1 cellular context compared by ENCODE assay signal in genomic region chr19:39412100-39412866, GRCh38.
TF ChIP-seq lines count a peak whose summit lies in the region.

PLEKHG2 (plus strand) TSS chr19:39412669; CDS start chr19:39414087, 1,418 bp downstream.

TF ChIP-seq in HepG2, 621 proteins besides CTCF, POLR2A, EP300 and RAD21 (continued from another document and continues in another):
- TF ChIP-seq ZNF142 (CRISPR knock-in tag; IDR thresholded peaks at IDR 0.05) (no peak), ZNF205 (CRISPR knock-in tag; IDR thresholded peaks at IDR 0.05) (no peak), RXRA (CRISPR knock-in tag; IDR thresholded peaks at IDR 0.05) (peak; percentile 69), ATF2 (CRISPR knock-in tag; IDR thresholded peaks at IDR 0.05) (peak; percentile 90), BHLHE40 (IDR thresholded peaks at IDR 0.05; ENCODE audit: low read length) (peak; percentile 96), HMGXB4 (CRISPR knock-in tag; IDR thresholded peaks at IDR 0.05; ENCODE audit: borderline replicate concordance in 1 of 2, low read depth in 1 of 2) (peak; percentile 89 to 97), ZNF367 (CRISPR knock-in tag; IDR thresholded peaks at IDR 0.05; ENCODE audit: borderline replicate concordance) (no peak), ZMAT3 (CRISPR knock-in tag; conservative IDR thresholded peaks at IDR 0.05) (no peak), CBX1 (IDR thresholded peaks at IDR 0.05; ENCODE audit: low read depth) (peak; percentile 98), POLR2AphosphoS2 (IDR thresholded peaks at IDR 0.05; ENCODE audit: low read depth, low read length) (no peak), POGK (CRISPR knock-in tag; conservative IDR thresholded peaks at IDR 0.05) (0 out of 2 replicates have a peak, but pooled peaks have one; percentile 24), SOX13 (IDR thresholded peaks at IDR 0.05) (no peak), SOX13 (CRISPR knock-in tag; conservative IDR thresholded peaks at IDR 0.05 in 1 of 2, IDR thresholded peaks at IDR 0.05 in 1 of 2) (peak in 1 of 2 experiments; percentile 3; a peak in 1 of 4 replicates), SKIL (CRISPR knock-in tag; IDR thresholded peaks at IDR 0.05; ENCODE audit: borderline replicate concordance) (peak; percentile 5; the same call in 1 of the 2 replicates), ZSCAN12 (CRISPR knock-in tag; IDR thresholded peaks at IDR 0.05) (0 out of 2 replicates have a peak, but pooled peaks have one; percentile 48), SIN3B (IDR thresholded peaks at IDR 0.05; ENCODE audit: low read length) (0 out of 2 replicates have a peak, but pooled peaks have one; percentile 19), RELA (CRISPR knock-in tag; IDR thresholded peaks at IDR 0.05) (no peak), IRF2 (CRISPR knock-in tag; IDR thresholded peaks at IDR 0.05) (peak; percentile 55; the same call in 1 of the 2 replicates), ZBTB38 (CRISPR knock-in tag; IDR thresholded peaks at IDR 0.05) (no peak), PITX1 (CRISPR knock-in tag; IDR thresholded peaks at IDR 0.05) (0 out of 2 replicates have a peak, but pooled peaks have one; percentile 12), ZNF749 (CRISPR knock-in tag; IDR thresholded peaks at IDR 0.05; ENCODE audit: borderline replicate concordance) (no peak), FOXK2 (IDR thresholded peaks at IDR 0.05) (0 out of 2 replicates have a peak, but pooled peaks have one; percentile 43), KLF12 (CRISPR knock-in tag; IDR thresholded peaks at IDR 0.05; ENCODE audit: borderline replicate concordance) (peak; percentile 91; the same call in 1 of the 2 replicates), ZNF770 (CRISPR knock-in tag; IDR thresholded peaks at IDR 0.05) (peak; percentile 19), GTF2F1 (IDR thresholded peaks at IDR 0.05; ENCODE audit: low read length) (no peak), HNF4A (CRISPR knock-in tag; IDR thresholded peaks at IDR 0.05) (0 out of 2 replicates have a peak, but pooled peaks have one; percentile 41), ZSCAN31 (CRISPR knock-in tag; IDR thresholded peaks at IDR 0.05; ENCODE audit: low read depth) (peak; percentile 29; the same call in 1 of the 2 replicates), PPARG (CRISPR knock-in tag; conservative IDR thresholded peaks at IDR 0.05) (peak; percentile 55; the same call in 1 of the 2 replicates), NR2F2 (IDR thresholded peaks at IDR 0.05; ENCODE audit: borderline replicate concordance, low read depth) (peak; percentile 65; the same call in 1 of the 2 replicates), GLMP (CRISPR knock-in tag; IDR thresholded peaks at IDR 0.05; ENCODE audit: borderline replicate concordance) (no peak), ZNF570 (CRISPR knock-in tag; IDR thresholded peaks at IDR 0.05; ENCODE audit: borderline replicate concordance) (no peak), HNRNPUL1 (IDR thresholded peaks at IDR 0.05; ENCODE audit: low read depth, low read length) (no peak), MXI1 (IDR thresholded peaks at IDR 0.05; ENCODE audit: borderline replicate concordance, low read depth, low read length) (peak; percentile 76; the same call in 2 of the 3 replicates), GPN1 (CRISPR knock-in tag; IDR thresholded peaks at IDR 0.05; ENCODE audit: borderline replicate concordance) (no peak), KDM6A (CRISPR knock-in tag; IDR thresholded peaks at IDR 0.05; ENCODE audit: low read depth) (no peak), ISX (CRISPR knock-in tag; conservative IDR thresholded peaks at IDR 0.05) (no peak), ZNF816 (CRISPR knock-in tag; IDR thresholded peaks at IDR 0.05; ENCODE audit: borderline replicate concordance) (no peak), RBM22 (optimal IDR thresholded peaks at IDR 0.05; ENCODE audit: low read length) (no peak), ZNF12 (CRISPR knock-in tag; IDR thresholded peaks at IDR 0.05) (no peak), U2AF1 (optimal IDR thresholded peaks at IDR 0.05; ENCODE audit: low read depth, low read length) (peak; percentile 84), ZNF768 (CRISPR knock-in tag; IDR thresholded peaks at IDR 0.05) (no peak), SMC3 (IDR thresholded peaks at IDR 0.05; ENCODE audit: low read length) (peak; percentile 24; the same call in 1 of the 2 replicates), FOSL2 (CRISPR knock-in tag; IDR thresholded peaks at IDR 0.05) (peak; percentile 64), RBM39 (IDR thresholded peaks at IDR 0.05; ENCODE audit: low read depth, low read length, poor library complexity, severe bottlenecking) (peak; percentile 47), ZFP90 (CRISPR knock-in tag; IDR thresholded peaks at IDR 0.05; ENCODE audit: borderline replicate concordance) (no peak), ZNF484 (CRISPR knock-in tag; IDR thresholded peaks at IDR 0.05; ENCODE audit: borderline replicate concordance, low read depth) (no peak)
- TF ChIP-seq, protein P1, sequence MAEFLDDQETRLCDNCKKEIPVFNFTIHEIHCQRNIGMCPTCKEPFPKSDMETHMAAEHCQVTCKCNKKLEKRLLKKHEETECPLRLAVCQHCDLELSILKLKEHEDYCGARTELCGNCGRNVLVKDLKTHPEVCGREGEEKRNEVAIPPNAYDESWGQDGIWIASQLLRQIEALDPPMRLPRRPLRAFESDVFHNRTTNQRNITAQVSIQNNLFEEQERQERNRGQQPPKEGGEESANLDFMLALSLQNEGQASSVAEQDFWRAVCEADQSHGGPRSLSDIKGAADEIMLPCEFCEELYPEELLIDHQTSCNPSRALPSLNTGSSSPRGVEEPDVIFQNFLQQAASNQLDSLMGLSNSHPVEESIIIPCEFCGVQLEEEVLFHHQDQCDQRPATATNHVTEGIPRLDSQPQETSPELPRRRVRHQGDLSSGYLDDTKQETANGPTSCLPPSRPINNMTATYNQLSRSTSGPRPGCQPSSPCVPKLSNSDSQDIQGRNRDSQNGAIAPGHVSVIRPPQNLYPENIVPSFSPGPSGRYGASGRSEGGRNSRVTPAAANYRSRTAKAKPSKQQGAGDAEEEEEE (CRISPR knock-in tag; IDR thresholded peaks at IDR 0.05; ENCODE audit: borderline replicate concordance): no peak; the same call in 1 of the 2 replicates
- TF ChIP-seq, protein P2, sequence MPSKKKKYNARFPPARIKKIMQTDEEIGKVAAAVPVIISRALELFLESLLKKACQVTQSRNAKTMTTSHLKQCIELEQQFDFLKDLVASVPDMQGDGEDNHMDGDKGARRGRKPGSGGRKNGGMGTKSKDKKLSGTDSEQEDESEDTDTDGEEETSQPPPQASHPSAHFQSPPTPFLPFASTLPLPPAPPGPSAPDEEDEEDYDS (CRISPR knock-in tag; IDR thresholded peaks at IDR 0.05): peak; percentile 58
